ENCODE assay signal across 8 cellular contexts in genomic region chr5:152271420-152271819, GRCh38.
DNase-seq lines count a peak whose midpoint lies in the region; FAIRE-seq and TF ChIP-seq lines count a peak whose summit lies in the region.

No MANE protein-coding gene starts in this region.

- no peak overlapping the region for H3K27ac Mint-ChIP-seq in immature natural killer cell

- no peak overlapping the region for H3K27ac ChIP-seq in AG04450 (ENCODE audit: low read depth, low read length)

- no peak for TF ChIP-seq POLR2A in H54 (IDR thresholded peaks at IDR 0.05; ENCODE audit: low read depth, low read length)

- CTCF ChIA-PET in AG04450 (lab: Charles Lee): no interaction called here

- no peak overlapping the region for H3K4me3 Mint-ChIP-seq in immature natural killer cell

- H3K4me1 Mint-ChIP-seq in immature natural killer cell: no peaks in the 10 kb centered on the region

- H3K9me3 ChIP-seq in AG04450 (ENCODE audit: control insufficient read depth, insufficient read depth, low read length): no peaks in the 10 kb centered on the region

- POLR2A ChIA-PET in AG04450 (lab: Yijun Ruan, JAX): no interaction called here

- no peaks in the 10 kb centered on the region for H3K27me3 ChIP-seq in AG04450 (ENCODE audit: control insufficient read depth, insufficient read depth, low read length)

- no peak for FAIRE-seq in H54 (lab: Jason Lieb, UNC)

- H3K4me3 ChIP-seq in AG04450 (ENCODE audit: low read depth, low read length): no peak overlapping the region

- no peak for DNase-seq in AG04450 (ENCODE audit: low read depth, low spot score)
- DNase-seq in H54 (ENCODE audit: insufficient read length, low spot score): peak; percentile 3
- peak; percentile 29 for DNase-seq in OCI-M1 (lab: John Stamatoyannopoulos, UW)
- peak; percentile 2 for DNase-seq in iPS DF 19.7 (ENCODE audit: low read depth, low spot score)
- no peak for DNase-seq in mesenteric fat pad (ENCODE audit: low spot score)
- no peak for DNase-seq in COLO829 (ENCODE audit: low spot score)
- no peak for DNase-seq in T-helper 2 cell
- DNase-seq in immature natural killer cell: no peak

- no peaks in the 10 kb centered on the region for H3K36me3 Mint-ChIP-seq in immature natural killer cell

- H3K27me3 Mint-ChIP-seq in immature natural killer cell (ENCODE audit: low read depth in 3 of 3): peaks cover 0 to 2% (median 2%) of the 10 kb centered on the region in 3 donors

- peaks cover 0 to 5% (median 0%) of the 10 kb centered on the region in 6 donors for H3K9me3 Mint-ChIP-seq in immature natural killer cell

- peak; percentile 6; the same call in 1 of the 2 replicates for TF ChIP-seq CTCF in AG04450 (IDR thresholded peaks at IDR 0.05; ENCODE audit: low read depth, low read length)

Comparison
In these comparisons a context has a peak if more than half of its experiments do, and no peak if none do; other contexts are left out.
1. DNase-seq: peak in H54 (single experiment), OCI-M1 (single experiment) and iPS DF 19.7 (single experiment); none in AG04450 (single experiment), mesenteric fat pad (single experiment), COLO829 (single experiment), T-helper 2 cell (0 of 5) and immature natural killer cell (0 of 3).